29 cellular contexts compared by ENCODE assay signal in the genomic region with DNA sequence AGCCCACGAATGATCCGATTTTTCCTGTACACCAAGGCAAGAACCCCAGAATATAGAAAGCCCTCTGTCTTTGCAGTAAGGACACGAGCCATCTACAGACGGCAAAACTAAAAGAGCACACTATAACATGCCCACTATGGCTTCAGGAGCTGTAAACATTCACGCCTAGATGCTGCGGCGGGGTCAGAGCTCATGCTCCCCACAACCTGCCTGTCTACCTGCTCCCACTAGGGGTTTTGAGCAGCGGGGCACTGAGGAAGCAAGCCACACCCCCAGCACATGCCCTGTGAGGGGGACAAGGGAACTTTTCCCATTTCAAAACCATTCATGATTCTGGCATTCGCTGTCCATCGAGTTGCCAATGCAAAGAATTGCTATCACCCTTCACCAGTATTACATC.
"Had no signal": no experiment of that assay in that cellular context is flagged by ENCODE, and none has a peak within 500 bp of the region (broad histone marks: within the 10 kb centered on the region; RNA-seq: fewer than 3 reads in every experiment).

No MANE protein-coding gene starts in this region.

- FAIRE-seq: urothelium cell line had no signal

- H3K4me3 Mint-ChIP-seq: stimulated activated effector memory CD8-positive, alpha-beta T cell treated with anti-CD3 and anti-CD28 coated beads, Interleukin-12 subunit alpha, Interleukin-12 subunit beta, amount 100 ng/mL, for 72 hours; stimulated activated memory B cell treated with anti-CD40 and anti-IgM and Interleukin-4, amounts not matched to agents 10 μg/mL and 1 μg/mL and 100 μg/mL, for 72 hours; stimulated activated naive B cell treated with anti-CD40 and anti-IgM and Interleukin-4, amounts not matched to agents 10 μg/mL and 1 μg/mL and 100 μg/mL, for 72 hours; stimulated activated naive CD8-positive, alpha-beta T cell treated with anti-CD3 and anti-CD28 coated beads, Interleukin-15, amount 100 ng/mL, for 72 hours; stimulated activated naive CD8-positive, alpha-beta T cell treated with anti-CD3 and anti-CD28 coated beads, Interleukin-15, Interleukin-2, amounts not matched to agents 100 ng/mL and 50 ng/mL, for 24 hours; type B pancreatic cell had no signal

- H3K27me3 ChIP-seq: stomach, suprapubic skin, testis, thyroid gland, tibial artery, tibial nerve, transverse colon, upper lobe of left lung, upper lobe of right lung, uterus, vagina had no signal

- H3K36me3 ChIP-seq: stomach, suprapubic skin, thoracic aorta, thyroid gland, tibial artery, tibial nerve, transverse colon, upper lobe of left lung, upper lobe of right lung, uterus, vagina had no signal

- H3K27me3 Mint-ChIP-seq: type B pancreatic cell had no signal

- DNase-seq: stimulated activated CD4-positive, alpha-beta T cell treated with anti-CD3 and anti-CD28 coated beads, Interleukin-2, amount 100 ng/mL, for 48 hours; stimulated activated CD4-positive, alpha-beta T cell treated with anti-CD3 and anti-CD28 coated beads, Interleukin-4, amount 100 ng/mL, for 1 hour; stimulated activated CD4-positive, alpha-beta T cell treated with anti-CD3 and anti-CD28 coated beads, Interleukin-4, amount 100 ng/mL, for 24 hours; stimulated activated CD4-positive, alpha-beta T cell treated with anti-CD3 and anti-CD28 coated beads, Interleukin-4, amount 100 ng/mL, for 4 hours; stimulated activated CD8-positive, alpha-beta memory T cell treated with anti-CD3 and anti-CD28 coated beads, Interleukin-4, amount 100 ng/mL, for 48 hours; stimulated activated naive B cell treated with anti-CD40 and anti-IgM and Interleukin-4, amounts not matched to agents 10 μg/mL and 1 μg/mL and 100 μg/mL, for 72 hours; stimulated activated naive CD4-positive, alpha-beta T cell; stimulated activated naive CD4-positive, alpha-beta T cell treated with Interleukin-2 at 50 U/mL for 16 hours; stimulated activated naive CD8-positive, alpha-beta T cell treated with anti-CD3 and anti-CD28 coated beads, Interleukin-15, amount 100 ng/mL, for 72 hours; stimulated activated naive CD8-positive, alpha-beta T cell treated with anti-CD3 and anti-CD28 coated beads, Interleukin-15, Interleukin-2, amounts not matched to agents 100 U/mL and 50 U/mL, for 24 hours; stomach; substantia nigra; testis; thyroid gland; tibial artery; transverse colon; trophoblast cell; upper lobe of right lung; uterus had no signal

- H3K4me1 ChIP-seq: stomach, suprapubic skin, testis, thyroid gland, tibial artery, tibial nerve, transverse colon, upper lobe of left lung, upper lobe of right lung, uterus, vagina had no signal

- H3K36me3 Mint-ChIP-seq: stimulated activated effector memory CD8-positive, alpha-beta T cell treated with anti-CD3 and anti-CD28 coated beads, Interleukin-12 subunit alpha, Interleukin-12 subunit beta, amount 100 ng/mL, for 72 hours; stimulated activated memory B cell treated with anti-CD40 and anti-IgM and Interleukin-4, amounts not matched to agents 10 μg/mL and 1 μg/mL and 100 μg/mL, for 72 hours; stimulated activated naive B cell treated with anti-CD40 and anti-IgM and Interleukin-4, amounts not matched to agents 10 μg/mL and 1 μg/mL and 100 μg/mL, for 72 hours; type B pancreatic cell had no signal

- H3K4me3 ChIP-seq: stomach, suprapubic skin, testis, thoracic aorta, thyroid gland, tibial artery, tibial nerve, transverse colon, upper lobe of left lung, upper lobe of right lung, uterus, vagina had no signal

- ATAC-seq: stimulated activated effector memory CD8-positive, alpha-beta T cell treated with anti-CD3 and anti-CD28 coated beads, Interleukin-12 subunit alpha, Interleukin-12 subunit beta, amount 100 ng/mL, for 72 hours; stimulated activated memory B cell treated with anti-CD40 and anti-IgM and Interleukin-4, amounts not matched to agents 10 μg/mL and 1 μg/mL and 100 μg/mL, for 72 hours; stimulated activated naive B cell treated with anti-CD40 and anti-IgM and Interleukin-4, amounts not matched to agents 10 μg/mL and 1 μg/mL and 100 μg/mL, for 72 hours; stimulated activated naive CD8-positive, alpha-beta T cell treated with anti-CD3 and anti-CD28 coated beads, Interleukin-15, amount 100 ng/mL, for 72 hours; stimulated activated naive CD8-positive, alpha-beta T cell treated with anti-CD3 and anti-CD28 coated beads, Interleukin-15, Interleukin-2, amounts not matched to agents 100 U/mL and 50 U/mL, for 24 hours; upper lobe of right lung had no signal

- H3K9me3 Mint-ChIP-seq: stimulated activated effector memory CD8-positive, alpha-beta T cell treated with anti-CD3 and anti-CD28 coated beads, Interleukin-12 subunit alpha, Interleukin-12 subunit beta, amount 100 ng/mL, for 72 hours; type B pancreatic cell had no signal

- H3K9me3 ChIP-seq: suprapubic skin, testis, thoracic aorta, thyroid gland, tibial artery, transverse colon, upper lobe of left lung, upper lobe of right lung, uterus, vagina had no signal

- H3K27ac ChIP-seq: stomach, suprapubic skin, testis, thoracic aorta, thyroid gland, tibial artery, tibial nerve, transverse colon, upper lobe of left lung, upper lobe of right lung, uterus, vagina had no signal

- H3K27ac Mint-ChIP-seq: stimulated activated effector memory CD8-positive, alpha-beta T cell treated with anti-CD3 and anti-CD28 coated beads, Interleukin-12 subunit alpha, Interleukin-12 subunit beta, amount 100 ng/mL, for 72 hours; stimulated activated memory B cell treated with anti-CD40 and anti-IgM and Interleukin-4, amounts not matched to agents 10 μg/mL and 1 μg/mL and 100 μg/mL, for 72 hours; stimulated activated naive B cell treated with anti-CD40 and anti-IgM and Interleukin-4, amounts not matched to agents 10 μg/mL and 1 μg/mL and 100 μg/mL, for 72 hours; stimulated activated naive CD8-positive, alpha-beta T cell treated with anti-CD3 and anti-CD28 coated beads, Interleukin-15, amount 100 ng/mL, for 72 hours; stimulated activated naive CD8-positive, alpha-beta T cell treated with anti-CD3 and anti-CD28 coated beads, Interleukin-15, Interleukin-2, amounts not matched to agents 100 ng/mL and 50 ng/mL, for 24 hours; type B pancreatic cell had no signal

- H3K4me1 Mint-ChIP-seq: stimulated activated effector memory CD8-positive, alpha-beta T cell treated with anti-CD3 and anti-CD28 coated beads, Interleukin-12 subunit alpha, Interleukin-12 subunit beta, amount 100 ng/mL, for 72 hours; stimulated activated memory B cell treated with anti-CD40 and anti-IgM and Interleukin-4, amounts not matched to agents 10 μg/mL and 1 μg/mL and 100 μg/mL, for 72 hours; stimulated activated naive B cell treated with anti-CD40 and anti-IgM and Interleukin-4, amounts not matched to agents 10 μg/mL and 1 μg/mL and 100 μg/mL, for 72 hours; stimulated activated naive CD8-positive, alpha-beta T cell treated with anti-CD3 and anti-CD28 coated beads, Interleukin-15, amount 100 ng/mL, for 72 hours had no signal
